In the genomic region with DNA sequence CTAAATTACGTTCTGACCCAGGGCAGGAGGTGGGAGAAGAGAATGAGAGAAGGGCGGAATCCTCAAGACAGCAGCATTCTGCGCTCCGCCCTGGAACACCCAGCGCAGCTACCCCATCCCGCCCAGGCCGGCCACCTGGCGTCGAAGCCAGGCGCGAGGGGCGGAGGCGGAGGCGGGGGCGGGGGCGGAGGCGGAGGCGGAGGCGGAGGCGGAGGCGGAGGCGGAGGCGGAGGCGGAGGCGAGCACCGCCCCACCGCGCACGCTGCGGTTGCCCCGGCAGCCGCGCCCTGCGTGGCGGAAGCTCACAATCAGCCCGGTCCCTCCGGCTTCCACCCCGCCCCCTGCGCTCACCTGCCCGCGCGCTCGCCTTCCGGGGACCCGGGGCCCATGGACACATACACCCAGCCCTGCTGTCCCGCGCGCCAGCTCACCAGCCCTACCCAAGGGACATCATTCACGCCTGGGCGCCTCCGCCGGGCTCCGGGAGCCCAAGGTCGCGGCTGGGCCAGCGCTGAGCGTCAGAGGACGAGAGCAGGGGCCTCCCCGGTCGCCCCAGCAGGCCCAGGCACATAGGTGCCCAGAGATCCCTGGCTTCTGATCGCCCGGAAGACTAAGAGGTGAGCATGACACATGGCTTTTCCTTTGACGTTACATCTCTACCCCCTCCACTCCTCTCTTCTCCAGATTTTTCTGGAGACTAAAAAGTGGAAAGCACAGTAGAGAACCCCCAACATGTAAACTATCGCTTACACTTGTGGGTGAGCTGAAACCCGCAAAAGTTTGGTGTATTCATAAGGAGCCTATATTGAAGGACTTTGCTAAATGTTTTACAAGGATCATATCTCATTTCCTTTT, we compare ENCODE assay signal across 8 cellular contexts. TPM values are rescaled to one million over a fixed set of nuclear protein-coding genes. Genes with fewer than 3 reads are reported as not detected.
DNase-seq lines count a peak whose midpoint lies in the region; ATAC-seq and TF ChIP-seq lines count a peak whose summit lies in the region.

ANKEF1 (plus strand) TSS at position 271 of the 855 bp plus-strand sequence. CDS start 3,315 bp downstream, outside the sequence.

- ATAC-seq in GM21526 (IDR thresholded peaks at IDR 0.05; ENCODE audit: low FRiP score, unreplicated experiment): peak; percentile 98
- ATAC-seq in natural killer cell treated with Interleukin-12 subunit alpha and Interleukin-12 subunit beta and Interleukin-15 and Interleukin-18, amount 100 ng/mL, for 72 hours: peak; percentile 96 to 99

- no peaks in the 10 kb centered on the region for H3K27me3 ChIP-seq in OCI-LY1 (ENCODE audit: insufficient read depth, low read length)

- peak within 1 kb of the TSS; percentile 69 for H3K9ac ChIP-seq in OCI-LY1 (ENCODE audit: low read length)

- peaks cover 6% of the 10 kb centered on the region for H3K4me1 ChIP-seq in OCI-LY1 (ENCODE audit: insufficient read depth, low read length, severe bottlenecking)

- TF ChIP-seq CTCF in Calu3 (IDR thresholded peaks at IDR 0.05; ENCODE audit: unreplicated experiment) (no peak), OCI-LY1 (IDR thresholded peaks at IDR 0.05; ENCODE audit: low read length) (no peak), fibroblast of pulmonary artery (IDR thresholded peaks at IDR 0.05; ENCODE audit: low read length, missing control alignments) (no peak)

- H3K36me3 Mint-ChIP-seq in Calu3 (ENCODE audit: insufficient read depth, unreplicated experiment): peaks cover 19% of the 10 kb centered on the region
- no peaks in the 10 kb centered on the region for H3K36me3 Mint-ChIP-seq in activated T-helper 1 cell treated with anti-CD3 and anti-CD28 coated beads, Interleukin-12 subunit alpha, Interleukin-12 subunit beta, Interleukin-2, Interleukin-4 antibody, amounts not matched to agents 30 ng/mL and 10 ng/mL and 1 ng/mL, durations not matched to agents 14 hours and 24 hours and 36 hours (ENCODE audit: low read depth)
- H3K36me3 Mint-ChIP-seq in natural killer cell treated with Interleukin-12 subunit alpha and Interleukin-12 subunit beta and Interleukin-15 and Interleukin-18, amount 100 ng/mL, for 72 hours: no peaks in the 10 kb centered on the region

- H3K9me2 ChIP-seq in OCI-LY1 (ENCODE audit: low read depth, low read length): no peaks in the 10 kb centered on the region

- H3K36me3 ChIP-seq in OCI-LY1 (ENCODE audit: insufficient read depth, low read length): no peaks in the 10 kb centered on the region

- H3K4me1 Mint-ChIP-seq in Calu3 (ENCODE audit: low read depth, unreplicated experiment): no peaks in the 10 kb centered on the region
- peaks cover 13% of the 10 kb centered on the region for H3K4me1 Mint-ChIP-seq in activated T-helper 1 cell treated with anti-CD3 and anti-CD28 coated beads, Interleukin-12 subunit alpha, Interleukin-12 subunit beta, Interleukin-2, Interleukin-4 antibody, amounts not matched to agents 30 ng/mL and 10 ng/mL and 1 ng/mL, durations not matched to agents 14 hours and 24 hours and 36 hours (ENCODE audit: low read depth)
- H3K4me1 Mint-ChIP-seq in natural killer cell treated with Interleukin-12 subunit alpha and Interleukin-12 subunit beta and Interleukin-15 and Interleukin-18, amount 100 ng/mL, for 72 hours (ENCODE audit: low read depth in 2 of 2): peaks cover 3 to 8% of the 10 kb centered on the region in 2 donors

- CTCF ChIA-PET in Calu3 (lab: Charles Lee): interaction anchor here (0.6 to 1.2 kb wide), 5 partner anchors 30 to 418 kb away, joined by 3 to 8 read pairs (median 5); no protein-coding TSS in a partner anchor

- peak within 1 kb of the TSS; percentile 79 for H3K27ac Mint-ChIP-seq in Calu3 (ENCODE audit: unreplicated experiment)
- no peak within 1 kb of the TSS for H3K27ac Mint-ChIP-seq in activated T-helper 1 cell treated with anti-CD3 and anti-CD28 coated beads, Interleukin-12 subunit alpha, Interleukin-12 subunit beta, Interleukin-2, Interleukin-4 antibody, amounts not matched to agents 30 ng/mL and 10 ng/mL and 1 ng/mL, durations not matched to agents 14 hours and 24 hours and 36 hours
- H3K27ac Mint-ChIP-seq in natural killer cell treated with Interleukin-12 subunit alpha and Interleukin-12 subunit beta and Interleukin-15 and Interleukin-18, amount 100 ng/mL, for 72 hours: peak within 1 kb of the TSS in 1 of 2 donors; percentile 19

- H3K79me2 ChIP-seq in OCI-LY1 (ENCODE audit: insufficient read depth, low read length): no peaks in the 10 kb centered on the region

- H3K27me3 Mint-ChIP-seq in Calu3 (ENCODE audit: unreplicated experiment): no peaks in the 10 kb centered on the region
- peaks cover 6% of the 10 kb centered on the region for H3K27me3 Mint-ChIP-seq in activated T-helper 1 cell treated with anti-CD3 and anti-CD28 coated beads, Interleukin-12 subunit alpha, Interleukin-12 subunit beta, Interleukin-2, Interleukin-4 antibody, amounts not matched to agents 30 ng/mL and 10 ng/mL and 1 ng/mL, durations not matched to agents 14 hours and 24 hours and 36 hours (ENCODE audit: insufficient read depth)
- H3K27me3 Mint-ChIP-seq in natural killer cell treated with Interleukin-12 subunit alpha and Interleukin-12 subunit beta and Interleukin-15 and Interleukin-18, amount 100 ng/mL, for 72 hours: peaks cover 8 to 11% of the 10 kb centered on the region in 2 donors

- BruUV-seq in Calu3 (replicated peaks; lab: Mats Ljungman, UMichigan): TSS peak; percentile 68

- intact Hi-C loops in Calu3 (cut with micrococcal nuclease; ENCODE audit: unreplicated experiment): loop anchor here (5.0 kb wide), 1 partner anchor 37 kb away; no protein-coding TSS in a partner anchor
- intact Hi-C loops in activated T-helper 1 cell treated with anti-CD3 and anti-CD28 coated beads, Interleukin-12 subunit alpha, Interleukin-12 subunit beta, Interleukin-2, Interleukin-4 antibody, amounts not matched to agents 30 ng/mL and 10 ng/mL and 1 ng/mL, durations not matched to agents 14 hours and 24 hours and 36 hours (cut with micrococcal nuclease): no loop called here

- H3K9me3 ChIP-seq in OCI-LY1 (ENCODE audit: low read length): no peaks in the 10 kb centered on the region

- H3K4me3 ChIP-seq in OCI-LY1 (ENCODE audit: low read depth, low read length, poor library complexity, severe bottlenecking) (peak within 1 kb of the TSS; percentile 66), fibroblast of pulmonary artery (replicated peaks; ENCODE audit: low read depth, low read length) (peak within 1 kb of the TSS; percentile 56)

- DNase-seq in Calu3 (peak; percentile 91), HuH-7 (ENCODE audit: low spot score) (peak; percentile 98), fibroblast of pulmonary artery (ENCODE audit: low read depth) (peak; percentile 41)
- DNase-seq in activated T-helper 1 cell treated with anti-CD3 and anti-CD28 coated beads, Interleukin-12 subunit alpha, Interleukin-12 subunit beta, Interleukin-2, Interleukin-4 antibody, amounts not matched to agents 30 ng/mL and 10 ng/mL and 1 ng/mL, durations not matched to agents 14 hours and 24 hours and 36 hours (ENCODE audit: low spot score): peak; percentile 77
- peak; percentile 77 for DNase-seq in natural killer cell treated with Interleukin-12 subunit alpha and Interleukin-12 subunit beta and Interleukin-15 and Interleukin-18, amount 100 ng/mL, for 72 hours (ENCODE audit: low spot score)
- DNase-seq in stimulated activated naive CD4-positive, alpha-beta T cell (lab: John Stamatoyannopoulos, UW): peak; percentile 66 to 85 (median 74)

- H2AFZ ChIP-seq in OCI-LY1 (ENCODE audit: low read length): no peak within 1 kb of the TSS

- H3K4me3 Mint-ChIP-seq in Calu3 (ENCODE audit: low read depth, unreplicated experiment): peak within 1 kb of the TSS; percentile 81
- H3K4me3 Mint-ChIP-seq in activated T-helper 1 cell treated with anti-CD3 and anti-CD28 coated beads, Interleukin-12 subunit alpha, Interleukin-12 subunit beta, Interleukin-2, Interleukin-4 antibody, amounts not matched to agents 30 ng/mL and 10 ng/mL and 1 ng/mL, durations not matched to agents 14 hours and 24 hours and 36 hours: peak within 1 kb of the TSS; percentile 74
- H3K4me3 Mint-ChIP-seq in natural killer cell treated with Interleukin-12 subunit alpha and Interleukin-12 subunit beta and Interleukin-15 and Interleukin-18, amount 100 ng/mL, for 72 hours: peak within 1 kb of the TSS; percentile 79

- H3K27ac ChIP-seq in OCI-LY1 (ENCODE audit: low read depth, low read length, poor library complexity, severe bottlenecking): no peak within 1 kb of the TSS

- H3F3A ChIP-seq in OCI-LY1 (ENCODE audit: insufficient read depth, low read length): no peaks in the 10 kb centered on the region

- no peaks in the 10 kb centered on the region for H3K9me3 Mint-ChIP-seq in Calu3 (ENCODE audit: low read depth, unreplicated experiment)
- H3K9me3 Mint-ChIP-seq in activated T-helper 1 cell treated with anti-CD3 and anti-CD28 coated beads, Interleukin-12 subunit alpha, Interleukin-12 subunit beta, Interleukin-2, Interleukin-4 antibody, amounts not matched to agents 30 ng/mL and 10 ng/mL and 1 ng/mL, durations not matched to agents 14 hours and 24 hours and 36 hours: no peaks in the 10 kb centered on the region
- no peaks in the 10 kb centered on the region for H3K9me3 Mint-ChIP-seq in natural killer cell treated with Interleukin-12 subunit alpha and Interleukin-12 subunit beta and Interleukin-15 and Interleukin-18, amount 100 ng/mL, for 72 hours

- no peaks in the 10 kb centered on the region for H4K20me1 ChIP-seq in OCI-LY1 (ENCODE audit: insufficient read depth, low read length)

- H3K4me2 ChIP-seq in OCI-LY1 (ENCODE audit: low read length): peak within 1 kb of the TSS; percentile 61

RNA-seq across cellular contexts. Expression of gene ANKEF1, which starts in this region (rescaled TPM):
- 9.0 and 11.0 TPM in 2 replicates for total RNA-seq in Calu3 (2022)
- total RNA-seq in activated T-helper 1 cell treated with anti-CD3 and anti-CD28 coated beads, Interleukin-12 subunit alpha, Interleukin-12 subunit beta, Interleukin-2, Interleukin-4 antibody, amounts not matched to agents 30 ng/mL and 10 ng/mL and 1 ng/mL, durations not matched to agents 14 hours and 24 hours and 36 hours: 0.26 and 0.32 TPM in 2 replicates
- total RNA-seq in natural killer cell treated with Interleukin-12 subunit alpha and Interleukin-12 subunit beta and Interleukin-15 and Interleukin-18, amount 100 ng/mL, for 72 hours: 1 to 10 TPM; 1.8 to 4.4 TPM

Comparison
In these comparisons a context has a peak if more than half of its experiments do, and no peak if none do; other contexts are left out.
1. Peak in DNase-seq in activated T-helper 1 cell treated with anti-CD3 and anti-CD28 coated beads, Interleukin-12 subunit alpha, Interleukin-12 subunit beta, Interleukin-2, Interleukin-4 antibody, amounts not matched to agents 30 ng/mL and 10 ng/mL and 1 ng/mL, durations not matched to agents 14 hours and 24 hours and 36 hours; RNA of the gene not detected or under 1 TPM.
2. DNase-seq: peak in every context shown above with its lines; median percentile 98 in HuH-7; 91 in Calu3; 77 in activated T-helper 1 cell treated with anti-CD3 and anti-CD28 coated beads, Interleukin-12 subunit alpha, Interleukin-12 subunit beta, Interleukin-2, Interleukin-4 antibody, amounts not matched to agents 30 ng/mL and 10 ng/mL and 1 ng/mL, durations not matched to agents 14 hours and 24 hours and 36 hours; 77 in natural killer cell treated with Interleukin-12 subunit alpha and Interleukin-12 subunit beta and Interleukin-15 and Interleukin-18, amount 100 ng/mL, for 72 hours; 74 in stimulated activated naive CD4-positive, alpha-beta T cell; 41 in fibroblast of pulmonary artery.